ENCODE assay signal across 39 cellular contexts in genomic region chr1:6253380-6253779, GRCh38. TPM values are rescaled to one million over a fixed set of nuclear protein-coding genes. Genes with fewer than 3 reads are reported as not detected.
"Had no signal": no experiment of that assay in that cellular context is flagged by ENCODE, and none has a peak within 500 bp of the region (broad histone marks: within the 10 kb centered on the region; RNA-seq: fewer than 3 reads in every experiment).

No MANE protein-coding gene starts in this region.

- H3K36me3 Mint-ChIP-seq: activated CD8-positive, alpha-beta memory T cell treated with anti-CD3 and anti-CD28 coated beads, Interleukin-2, amount 10 ng/mL, durations not matched to agents 7 days and 5 days; activated naive CD4-positive, alpha-beta T cell treated with anti-CD3 and anti-CD28 coated beads, Interleukin-2, amount 10 ng/mL, durations not matched to agents 7 days and 5 days; activated naive CD4-positive, alpha-beta T cell treated with anti-CD3 and anti-CD28 coated beads, Interleukin-2, amount 50 U/mL, for 24 hours; activated naive CD8-positive, alpha-beta T cell; activated naive CD8-positive, alpha-beta T cell treated with anti-CD3 and anti-CD28 coated beads, Interleukin-2, amount 10 ng/mL, durations not matched to agents 7 days and 5 days had no signal

- H3K4me3 ChIP-seq: ascending aorta, breast epithelium had no signal

- H3K4me1 ChIP-seq: ascending aorta, breast epithelium had no signal

- FAIRE-seq: TTC549 had no signal

- H3K9me3 ChIP-seq: ascending aorta, breast epithelium had no signal

- H3K4me3 Mint-ChIP-seq: activated CD4-positive, alpha-beta memory T cell treated with anti-CD3 and anti-CD28 coated beads, Interleukin-2, amount 10 ng/mL, durations not matched to agents 7 days and 5 days; activated CD4-positive, alpha-beta T cell treated with anti-CD3 and anti-CD28 coated beads for 36 hours; activated CD4-positive, alpha-beta T cell treated with anti-CD3 and anti-CD28 coated beads, Interleukin-2, amount 10 ng/mL, durations not matched to agents 7 days and 5 days; activated CD8-positive, alpha-beta memory T cell treated with anti-CD3 and anti-CD28 coated beads, Interleukin-2, amount 10 ng/mL, durations not matched to agents 7 days and 5 days; activated CD8-positive, alpha-beta T cell treated with anti-CD3 and anti-CD28 coated beads, Interleukin-2, amount 10 ng/mL, durations not matched to agents 7 days and 5 days; activated naive CD4-positive, alpha-beta T cell treated with anti-CD3 and anti-CD28 coated beads, Interleukin-2, amount 10 ng/mL, durations not matched to agents 7 days and 5 days; activated naive CD4-positive, alpha-beta T cell treated with anti-CD3 and anti-CD28 coated beads, Interleukin-2, amount 50 U/mL, for 24 hours; activated naive CD8-positive, alpha-beta T cell; activated naive CD8-positive, alpha-beta T cell treated with anti-CD3 and anti-CD28 coated beads, Interleukin-2, amount 10 ng/mL, durations not matched to agents 7 days and 5 days; activated naive CD8-positive, alpha-beta T cell treated with anti-CD3 and anti-CD28 coated beads, Interleukin-2, amount 50 U/mL, for 24 hours; activated T-cell treated with anti-CD3 and anti-CD28 coated beads, Interleukin-2, amount 50 U/mL, for 24 hours; brain; T-helper 1 cell treated with Interleukin-12 subunit alpha and Interleukin-12 subunit beta and Interleukin-4 antibody, amounts not matched to agents 30 μg/mL and 1 μg/mL, for 36 hours; T-helper 2 cell treated with Interferon-gamma antibody and Interleukin-4, amounts not matched to agents 5 μg/mL and 100 μg/mL, for 36 hours had no signal

- H3K36me3 ChIP-seq: ascending aorta, breast epithelium had no signal

- ATAC-seq: activated CD4-positive, alpha-beta T cell treated with anti-CD3 and anti-CD28 coated beads for 36 hours; activated CD4-positive, CD25-positive, alpha-beta regulatory T cell treated with anti-CD3 and anti-CD28 coated beads, Interleukin-2, amount 50 U/mL, for 24 hours; activated CD8-positive, alpha-beta memory T cell treated with anti-CD3 and anti-CD28 coated beads, Interleukin-2, amount 10 ng/mL, durations not matched to agents 7 days and 5 days; activated CD8-positive, alpha-beta T cell treated with anti-CD3 and anti-CD28 coated beads, Interleukin-2, amount 10 ng/mL, durations not matched to agents 7 days and 5 days; activated naive CD8-positive, alpha-beta T cell treated with anti-CD3 and anti-CD28 coated beads, Interleukin-2, amount 50 U/mL, for 24 hours had no signal

- H3K27ac ChIP-seq: ascending aorta, breast epithelium, VCaP had no signal

- H3K27ac Mint-ChIP-seq: activated CD4-positive, alpha-beta memory T cell treated with anti-CD3 and anti-CD28 coated beads, Interleukin-2, amount 10 ng/mL, durations not matched to agents 7 days and 5 days; activated CD4-positive, alpha-beta T cell treated with anti-CD3 and anti-CD28 coated beads for 36 hours; activated CD4-positive, alpha-beta T cell treated with anti-CD3 and anti-CD28 coated beads, Interleukin-2, amount 10 ng/mL, durations not matched to agents 7 days and 5 days; activated CD8-positive, alpha-beta memory T cell treated with anti-CD3 and anti-CD28 coated beads, Interleukin-2, amount 10 ng/mL, durations not matched to agents 7 days and 5 days; activated CD8-positive, alpha-beta T cell treated with anti-CD3 and anti-CD28 coated beads, Interleukin-2, amount 10 ng/mL, durations not matched to agents 7 days and 5 days; activated naive CD4-positive, alpha-beta T cell treated with anti-CD3 and anti-CD28 coated beads, Interleukin-2, amount 10 ng/mL, durations not matched to agents 7 days and 5 days; activated naive CD4-positive, alpha-beta T cell treated with anti-CD3 and anti-CD28 coated beads, Interleukin-2, amount 50 U/mL, for 24 hours; activated naive CD8-positive, alpha-beta T cell; activated naive CD8-positive, alpha-beta T cell treated with anti-CD3 and anti-CD28 coated beads, Interleukin-2, amount 10 ng/mL, durations not matched to agents 7 days and 5 days; activated naive CD8-positive, alpha-beta T cell treated with anti-CD3 and anti-CD28 coated beads, Interleukin-2, amount 50 U/mL, for 24 hours; activated T-cell treated with anti-CD3 and anti-CD28 coated beads, Interleukin-2, amount 50 U/mL, for 24 hours; activated T-helper 2 cell treated with anti-CD3 and anti-CD28 coated beads, Interferon-gamma antibody, Interleukin-2, Interleukin-4, amounts not matched to agents 10 μg/mL and 5 μg/mL and 100 μg/mL, durations not matched to agents 14 hours and 24 hours and 36 hours; brain; T-helper 1 cell treated with Interleukin-12 subunit alpha and Interleukin-12 subunit beta and Interleukin-4 antibody, amounts not matched to agents 30 μg/mL and 1 μg/mL, for 36 hours had no signal

- H3K9me3 Mint-ChIP-seq: activated CD4-positive, alpha-beta memory T cell treated with anti-CD3 and anti-CD28 coated beads, Interleukin-2, amount 10 ng/mL, durations not matched to agents 7 days and 5 days; activated CD4-positive, alpha-beta T cell treated with anti-CD3 and anti-CD28 coated beads, Interleukin-2, amount 10 ng/mL, durations not matched to agents 7 days and 5 days; activated naive CD4-positive, alpha-beta T cell treated with anti-CD3 and anti-CD28 coated beads, Interleukin-2, amount 10 ng/mL, durations not matched to agents 7 days and 5 days; activated naive CD4-positive, alpha-beta T cell treated with anti-CD3 and anti-CD28 coated beads, Interleukin-2, amount 50 U/mL, for 24 hours; activated naive CD8-positive, alpha-beta T cell treated with anti-CD3 and anti-CD28 coated beads, Interleukin-2, amount 10 ng/mL, durations not matched to agents 7 days and 5 days; activated naive CD8-positive, alpha-beta T cell treated with anti-CD3 and anti-CD28 coated beads, Interleukin-2, amount 50 U/mL, for 24 hours; activated T-cell treated with anti-CD3 and anti-CD28 coated beads, Interleukin-2, amount 50 U/mL, for 24 hours; activated T-helper 2 cell treated with anti-CD3 and anti-CD28 coated beads, Interferon-gamma antibody, Interleukin-2, Interleukin-4, amounts not matched to agents 10 μg/mL and 5 μg/mL and 100 μg/mL, durations not matched to agents 14 hours and 24 hours and 36 hours; brain; T-helper 1 cell treated with Interleukin-12 subunit alpha and Interleukin-12 subunit beta and Interleukin-4 antibody, amounts not matched to agents 30 μg/mL and 1 μg/mL, for 36 hours; T-helper 2 cell treated with Interferon-gamma antibody and Interleukin-4, amounts not matched to agents 5 μg/mL and 100 μg/mL, for 36 hours had no signal

- DNase-seq: activated CD4-positive, alpha-beta memory T cell treated with anti-CD3 and anti-CD28 coated beads, Interleukin-2, amount 10 ng/mL, durations not matched to agents 7 days and 5 days; activated CD4-positive, alpha-beta T cell treated with anti-CD3 and anti-CD28 coated beads for 1 hour; activated CD4-positive, alpha-beta T cell treated with anti-CD3 and anti-CD28 coated beads for 36 hours; activated CD4-positive, alpha-beta T cell treated with anti-CD3 and anti-CD28 coated beads for 48 hours; activated CD4-positive, alpha-beta T cell treated with anti-CD3 and anti-CD28 coated beads, Interleukin-2, amount 10 ng/mL, durations not matched to agents 7 days and 5 days; activated CD4-positive, alpha-beta T cell treated with anti-CD3 and anti-CD28 coated beads, Interleukin-2, amount 50 U/mL, for 48 hours; activated CD4-positive, CD25-positive, alpha-beta regulatory T cell; activated CD8-positive, alpha-beta memory T cell treated with anti-CD3 and anti-CD28 coated beads for 24 hours; activated CD8-positive, alpha-beta memory T cell treated with anti-CD3 and anti-CD28 coated beads, Interleukin-2, amount 10 ng/mL, durations not matched to agents 7 days and 5 days; activated CD8-positive, alpha-beta memory T cell treated with anti-CD3 and anti-CD28 coated beads, Interleukin-2, amount 50 U/mL, for 48 hours; activated CD8-positive, alpha-beta T cell treated with anti-CD3 and anti-CD28 coated beads, Interleukin-2, amount 10 ng/mL, durations not matched to agents 7 days and 5 days; activated effector memory CD4-positive, alpha-beta T cell treated with Interleukin-2 at 50 U/mL for 16 hours; activated gamma-delta T cell; activated naive CD4-positive, alpha-beta T cell treated with anti-CD3 and anti-CD28 coated beads, Interleukin-2, amount 10 ng/mL, durations not matched to agents 7 days and 5 days; activated naive CD4-positive, alpha-beta T cell treated with Interleukin-2 at 50 U/mL for 16 hours; activated naive CD8-positive, alpha-beta T cell treated with anti-CD3 and anti-CD28 coated beads, Interleukin-2, amount 10 ng/mL, durations not matched to agents 7 days and 5 days; activated naive CD8-positive, alpha-beta T cell treated with anti-CD3 and anti-CD28 coated beads, Interleukin-2, amount 50 U/mL, for 24 hours; activated T-cell treated with anti-CD3 and anti-CD28 coated beads, Interleukin-2, amount 50 U/mL, for 24 hours; activated T-cell treated with anti-CD3 and anti-CD28 coated beads, Interleukin-2, amount 50 U/mL, for 48 hours; amygdala; anterior cingulate cortex; central memory CD4-positive, alpha-beta T cell; T-helper 1 cell; T-helper 2 cell; T-helper 9 cell had no signal

- H3K4me1 Mint-ChIP-seq: activated CD4-positive, alpha-beta T cell treated with anti-CD3 and anti-CD28 coated beads for 36 hours; activated naive CD8-positive, alpha-beta T cell treated with anti-CD3 and anti-CD28 coated beads, Interleukin-2, amount 10 ng/mL, durations not matched to agents 7 days and 5 days; activated naive CD8-positive, alpha-beta T cell treated with anti-CD3 and anti-CD28 coated beads, Interleukin-2, amount 50 U/mL, for 24 hours; brain had no signal

RNA-seq across cellular contexts. Expression of gene HES3, which starts 9.4 kb away (rescaled TPM):
- total RNA-seq: activated CD4-positive, alpha-beta memory T cell treated with anti-CD3 and anti-CD28 coated beads, Interleukin-2, amount 10 ng/mL, durations not matched to agents 7 days and 5 days; activated CD4-positive, alpha-beta T cell treated with anti-CD3 and anti-CD28 coated beads for 36 hours; activated CD4-positive, alpha-beta T cell treated with anti-CD3 and anti-CD28 coated beads, Interleukin-2, amount 10 ng/mL, durations not matched to agents 7 days and 5 days; activated CD8-positive, alpha-beta memory T cell treated with anti-CD3 and anti-CD28 coated beads, Interleukin-2, amount 10 ng/mL, durations not matched to agents 7 days and 5 days; activated CD8-positive, alpha-beta T cell treated with anti-CD3 and anti-CD28 coated beads, Interleukin-2, amount 10 ng/mL, durations not matched to agents 7 days and 5 days; activated naive CD8-positive, alpha-beta T cell treated with anti-CD3 and anti-CD28 coated beads, Interleukin-2, amount 10 ng/mL, durations not matched to agents 7 days and 5 days; activated T-helper 2 cell treated with anti-CD3 and anti-CD28 coated beads, Interferon-gamma antibody, Interleukin-2, Interleukin-4, amounts not matched to agents 10 μg/mL and 5 μg/mL and 100 μg/mL, durations not matched to agents 14 hours and 24 hours and 36 hours; ascending aorta; breast epithelium; cardiac septum; cerebellum had no signal
- polyA plus RNA-seq: adipose tissue had no signal
